30 cellular contexts compared by ENCODE assay signal in the genomic region with DNA sequence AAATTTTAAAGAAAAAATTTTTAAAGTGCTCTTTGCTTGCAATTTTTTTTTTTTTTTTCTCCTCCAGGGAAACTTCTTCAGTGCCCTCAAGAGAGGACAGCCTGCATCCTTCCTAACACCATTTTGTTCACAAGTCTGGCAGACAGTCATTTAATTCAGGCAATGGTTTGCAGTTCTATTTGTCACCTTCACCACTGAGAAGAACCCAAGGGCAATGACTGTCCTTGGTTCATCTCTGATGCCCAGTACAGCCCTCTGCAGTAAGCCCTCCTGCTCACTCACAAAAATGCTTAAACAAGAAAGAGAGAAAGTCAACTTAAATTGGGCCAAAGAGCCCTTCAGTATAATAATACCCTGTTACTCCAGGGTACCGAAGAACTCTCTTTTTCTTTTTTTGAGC. TPM values are rescaled to one million over a fixed set of nuclear protein-coding genes. Genes with fewer than 3 reads are reported as not detected.
"Had no signal": no experiment of that assay in that cellular context is flagged by ENCODE, and none has a peak within 500 bp of the region (broad histone marks: within the 10 kb centered on the region; RNA-seq: fewer than 3 reads in every experiment).

No MANE protein-coding gene starts in this region.

- H3K4me1 Mint-ChIP-seq: neural crest cell had no signal

- H3K79me2 ChIP-seq: parathyroid adenoma had no signal

- H3K9ac ChIP-seq: parathyroid adenoma had no signal

- H3K27ac Mint-ChIP-seq: nephron progenitor cell; progenitor cell of endocrine pancreas; stimulated activated naive B cell treated with anti-CD40 and anti-IgM and Interleukin-4, amounts not matched to agents 10 μg/mL and 1 μg/mL and 100 μg/mL, for 72 hours; stimulated activated naive CD8-positive, alpha-beta T cell treated with anti-CD3 and anti-CD28 coated beads, Interleukin-15, Interleukin-2, amounts not matched to agents 100 ng/mL and 50 ng/mL, for 24 hours had no signal

- H3K4me1 ChIP-seq: parathyroid adenoma, psoas muscle, right lobe of liver, sigmoid colon, stomach, tibial nerve, upper lobe of left lung had no signal

- DNase-seq: naive B cell; naive thymus-derived CD8-positive, alpha-beta T cell; nephron progenitor cell; occipital lobe; ovary; posterior cingulate gyrus; psoas muscle; right cardiac atrium; right lobe of liver; sigmoid colon; small intestine; stimulated activated CD4-positive, alpha-beta T cell treated with anti-CD3 and anti-CD28 coated beads, Interleukin-15, amount 100 ng/mL, for 24 hours; stimulated activated CD4-positive, alpha-beta T cell treated with anti-CD3 and anti-CD28 coated beads, Interleukin-2, amount 100 ng/mL, for 24 hours; stimulated activated CD4-positive, alpha-beta T cell treated with anti-CD3 and anti-CD28 coated beads, Interleukin-2, amount 100 ng/mL, for 48 hours; stimulated activated CD4-positive, alpha-beta T cell treated with anti-CD3 and anti-CD28 coated beads, Interleukin-4, amount 100 ng/mL, for 4 hours; stimulated activated CD8-positive, alpha-beta memory T cell treated with anti-CD3 and anti-CD28 coated beads, Interleukin-4, amount 100 ng/mL, for 48 hours; stimulated activated naive B cell treated with anti-CD40 and anti-IgM and Interleukin-4, amounts not matched to agents 10 μg/mL and 1 μg/mL and 100 μg/mL, for 72 hours; stimulated activated naive CD4-positive, alpha-beta T cell treated with Interleukin-2 at 50 U/mL for 16 hours; stomach; thyroid gland; trophoblast cell; upper lobe of left lung had no signal

- H3K9me3 ChIP-seq: ovary, psoas muscle, right lobe of liver, sigmoid colon, stomach, thoracic aorta, thyroid gland, tibial nerve, upper lobe of left lung had no signal

- H2AFZ ChIP-seq: parathyroid adenoma had no signal

- H3K36me3 ChIP-seq: ovary, right lobe of liver, sigmoid colon, stomach, thoracic aorta, thyroid gland, tibial nerve, upper lobe of left lung had no signal

- H3K9me3 Mint-ChIP-seq: naive thymus-derived CD8-positive, alpha-beta T cell; neural crest cell; stimulated activated naive CD8-positive, alpha-beta T cell treated with anti-CD3 and anti-CD28 coated beads, Interleukin-15, Interleukin-2, amounts not matched to agents 100 ng/mL and 50 ng/mL, for 24 hours had no signal

- H3K27ac ChIP-seq: ovary, parathyroid adenoma, psoas muscle, right lobe of liver, sigmoid colon, stomach, thoracic aorta, thyroid gland, tibial nerve, upper lobe of left lung had no signal

- ATAC-seq: naive thymus-derived CD8-positive, alpha-beta T cell; psoas muscle; right cardiac atrium; right lobe of liver; stimulated activated naive B cell treated with anti-CD40 and anti-IgM and Interleukin-4, amounts not matched to agents 10 μg/mL and 1 μg/mL and 100 μg/mL, for 72 hours had no signal

- H3K4me3 Mint-ChIP-seq: naive B cell; naive thymus-derived CD8-positive, alpha-beta T cell; nephron progenitor cell; neural crest cell; stimulated activated naive B cell treated with anti-CD40 and anti-IgM and Interleukin-4, amounts not matched to agents 10 μg/mL and 1 μg/mL and 100 μg/mL, for 72 hours; stimulated activated naive CD8-positive, alpha-beta T cell treated with anti-CD3 and anti-CD28 coated beads, Interleukin-15, Interleukin-2, amounts not matched to agents 100 ng/mL and 50 ng/mL, for 24 hours had no signal

- H3K36me3 Mint-ChIP-seq: naive B cell; stimulated activated naive B cell treated with anti-CD40 and anti-IgM and Interleukin-4, amounts not matched to agents 10 μg/mL and 1 μg/mL and 100 μg/mL, for 72 hours had no signal

- FAIRE-seq: small intestine, urothelium cell line had no signal

- H3K27me3 ChIP-seq: ovary, right lobe of liver, sigmoid colon, thyroid gland, tibial nerve, upper lobe of left lung had no signal

- H3K4me3 ChIP-seq: ovary, psoas muscle, right lobe of liver, sigmoid colon, stomach, thoracic aorta, thyroid gland, tibial nerve, upper lobe of left lung had no signal

RNA-seq across cellular contexts. Expression of a gene that starts 52.4 kb away (rescaled TPM):
- total RNA-seq: osteoblast had no signal
